19 cellular contexts compared by ENCODE assay signal in genomic region chr12:100820314-100820713, GRCh38. TPM values are rescaled to one million over a fixed set of nuclear protein-coding genes. Genes with fewer than 3 reads are reported as not detected.
"Had no signal": no experiment of that assay in that cellular context is flagged by ENCODE, and none has a peak within 500 bp of the region (broad histone marks: within the 10 kb centered on the region; RNA-seq: fewer than 3 reads in every experiment).

No MANE protein-coding gene starts in this region.

- FAIRE-seq: frontal cortex, islet of Langerhans, urothelium cell line had no signal

- H3K9me3 ChIP-seq: esophagus muscularis mucosa, psoas muscle, right lobe of liver had no signal

- H3K4me3 ChIP-seq: esophagus muscularis mucosa, heart left ventricle, psoas muscle, right lobe of liver, skin epidermis had no signal

- H3K27ac ChIP-seq: epithelial cell of prostate, esophagus muscularis mucosa, heart left ventricle, psoas muscle, right lobe of liver, skin epidermis had no signal

- ATAC-seq: effector memory CD8-positive, alpha-beta T cell; heart left ventricle; naive thymus-derived CD4-positive, alpha-beta T cell; psoas muscle; right lobe of liver had no signal

- DNase-seq: effector memory CD8-positive, alpha-beta T cell; heart left ventricle; hippocampal formation; kidney glomerular epithelial cell; naive thymus-derived CD4-positive, alpha-beta T cell; nephron progenitor cell; psoas muscle; retina; right lobe of liver; stimulated activated CD4-positive, alpha-beta T cell treated with anti-CD3 and anti-CD28 coated beads, Interleukin-2, amount 100 ng/mL, for 48 hours; stimulated activated naive CD4-positive, alpha-beta T cell treated with Interleukin-2 at 50 U/mL for 16 hours had no signal

- H3K27me3 ChIP-seq: esophagus muscularis mucosa, heart left ventricle, right lobe of liver had no signal

- H3K4me1 ChIP-seq: esophagus muscularis mucosa, heart left ventricle, psoas muscle, right lobe of liver had no signal

- H3K36me3 ChIP-seq: esophagus muscularis mucosa, heart left ventricle, right lobe of liver had no signal

RNA-seq across cellular contexts. Expression of gene ANO4, which starts 25.7 kb away (rescaled TPM):
- total RNA-seq: mononuclear cell; naive thymus-derived CD4-positive, alpha-beta T cell; osteoblast had no signal
- polyA plus RNA-seq: naive thymus-derived CD4-positive, alpha-beta T cell had no signal
